20 cellular contexts compared by ENCODE assay signal in the genomic region with DNA sequence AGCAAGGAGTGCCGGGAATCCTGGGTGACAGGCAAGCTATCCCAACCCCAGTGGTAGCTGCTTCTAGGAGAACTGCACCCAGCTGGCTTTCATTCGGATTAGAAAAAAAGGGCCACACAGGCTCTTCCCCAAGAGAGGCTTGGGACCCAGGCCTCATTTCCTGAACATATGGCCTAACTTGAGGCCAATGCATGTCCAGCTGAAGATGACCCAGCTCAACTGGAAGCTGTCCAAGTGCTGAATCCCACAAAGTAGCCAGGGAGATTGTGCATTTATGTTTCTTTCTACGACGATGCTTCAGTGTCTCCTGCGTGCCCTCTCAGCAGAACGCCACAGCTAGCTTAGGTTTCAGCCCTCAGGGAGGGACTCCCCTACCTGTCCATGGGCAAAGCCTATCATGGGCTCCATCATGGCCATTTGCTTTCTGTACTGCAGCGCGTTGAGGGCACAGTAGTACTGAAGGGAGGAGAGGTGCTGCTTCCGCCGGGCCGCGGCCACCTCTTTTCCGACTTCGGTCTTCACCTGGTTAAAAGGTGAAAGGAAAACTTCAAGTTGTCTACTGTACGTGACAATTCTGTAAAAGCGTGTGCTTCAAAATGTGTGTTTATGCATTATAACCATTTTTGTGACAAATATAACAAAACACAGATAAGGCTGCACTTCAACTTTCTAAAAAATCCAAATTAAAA. TPM values are rescaled to one million over a fixed set of nuclear protein-coding genes. Genes with fewer than 3 reads are reported as not detected.
DNase-seq lines count a peak whose midpoint lies in the region; ATAC-seq and TF ChIP-seq lines count a peak whose summit lies in the region.
"Had no signal": no experiment of that assay in that cellular context is flagged by ENCODE, and none has a peak within 500 bp of the region (broad histone marks: within the 10 kb centered on the region; RNA-seq: fewer than 3 reads in every experiment).

No MANE protein-coding gene starts in this region.

- H3K27ac ChIP-seq in cardiac muscle cell: no peak overlapping the region
- no peak overlapping the region for H3K27ac ChIP-seq in left ventricle myocardium inferior (replicated peaks)

- ATAC-seq in HG03457 (IDR thresholded peaks at IDR 0.05; ENCODE audit: unreplicated experiment): no peak

- H3K4me1 Mint-ChIP-seq in endothelial cell (ENCODE audit: unreplicated experiment): peaks cover 2% of the 10 kb centered on the region
- H3K4me1 Mint-ChIP-seq: IgD-negative memory B cell had no signal

- no peaks in the 10 kb centered on the region for H3K9me3 ChIP-seq in cardiac muscle cell (ENCODE audit: low read depth)
- H3K9me3 ChIP-seq in left ventricle myocardium inferior (replicated peaks): no peaks in the 10 kb centered on the region

- H3K4me3 ChIP-seq in cardiac muscle cell: no peak overlapping the region
- no peak overlapping the region for H3K4me3 ChIP-seq in left ventricle myocardium inferior

- no peak overlapping the region for H3K27ac Mint-ChIP-seq in endothelial cell (ENCODE audit: unreplicated experiment)

- no peaks in the 10 kb centered on the region for H3K4me1 ChIP-seq in cardiac muscle cell (ENCODE audit: low read depth)
- peaks cover 12% of the 10 kb centered on the region for H3K4me1 ChIP-seq in left ventricle myocardium inferior

- peak overlapping the region; percentile 21 for H3K4me3 Mint-ChIP-seq in endothelial cell (ENCODE audit: unreplicated experiment)
- H3K4me3 Mint-ChIP-seq: IgD-negative memory B cell had no signal

- intact Hi-C loops in left ventricle myocardium inferior (cut with micrococcal nuclease): no loop called here

- peaks cover 49% of the 10 kb centered on the region for H3K36me3 Mint-ChIP-seq in endothelial cell (ENCODE audit: low read depth, unreplicated experiment)

- no peaks in the 10 kb centered on the region for H3K9me3 Mint-ChIP-seq in endothelial cell (ENCODE audit: unreplicated experiment)
- H3K9me3 Mint-ChIP-seq: IgD-negative memory B cell had no signal

- H3K27me3 ChIP-seq in cardiac muscle cell (no peaks in the 10 kb centered on the region), left ventricle myocardium inferior (ENCODE audit: low read depth) (no peaks in the 10 kb centered on the region)

- TF ChIP-seq CTCF in cardiac muscle cell (IDR thresholded peaks at IDR 0.05; ENCODE audit: low read depth, low read length): no peak
- no peak for TF ChIP-seq CTCF in left ventricle myocardium inferior (IDR thresholded peaks at IDR 0.05; ENCODE audit: borderline replicate concordance)
- TF ChIP-seq CTCF in endothelial cell (IDR thresholded peaks at IDR 0.05; ENCODE audit: unreplicated experiment): no peak

- peak; percentile 17 to 31 for DNase-seq in cardiac muscle cell (ENCODE audit: low read depth in 1 of 2, low spot score in 1 of 2)
- no peak for DNase-seq in left ventricle myocardium inferior
- DNase-seq in RPMI7951 (ENCODE audit: low read depth): peak; percentile 54
- no peak for DNase-seq in endothelial cell (ENCODE audit: low spot score)
- DNase-seq in stimulated activated CD4-positive, alpha-beta T cell treated with anti-CD3 and anti-CD28 coated beads, Interleukin-4, amount 100 ng/mL, for 24 hours: no peak
- no peak for DNase-seq in NCI-H1417 treated with DMSO at 0.1 percent for 48 hours (lab: John Stamatoyannopoulos, UW)
- DNase-seq in NCI-H146 treated with DMSO at 0.1 percent for 48 hours (lab: John Stamatoyannopoulos, UW; ENCODE audit: unreplicated experiment): no peak
- DNase-seq: 8988T, DMS 273 treated with DMSO at 0.1 percent for 48 hours, GF-D8, MM.1S, NCI-H1092, NCI-H146, NCI-H2081, NCI-H2171 treated with DMSO at 0.1 percent for 48 hours, NCI-H446 treated with DMSO at 0.1 percent for 48 hours, NCI-H69, Right ventricle myocardium superior had no signal

- H3K36me3 ChIP-seq in cardiac muscle cell (peaks cover 25% of the 10 kb centered on the region), left ventricle myocardium inferior (peaks cover 95% of the 10 kb centered on the region)

- H3K27me3 Mint-ChIP-seq in endothelial cell (ENCODE audit: unreplicated experiment): peaks cover 5% of the 10 kb centered on the region
- H3K27me3 Mint-ChIP-seq: IgD-negative memory B cell had no signal

RNA-seq across cellular contexts. Expression of gene APPL2, which starts 29.1 kb away (rescaled TPM):
- 13.2 and 23.3 TPM in 2 replicates for total RNA-seq in cardiac muscle cell
- 23.2 and 24.7 TPM in 2 replicates for polyA plus RNA-seq in cardiac muscle cell
- total RNA-seq in left ventricle myocardium inferior: 19.8 TPM
- 17.8 and 20.7 TPM in 2 replicates for total RNA-seq in RPMI7951 (2014; rRNA removed; shearing (Covaris generic))
- 44.7 TPM for total RNA-seq in endothelial cell (ENCODE audit: unreplicated experiment)

Comparison
In these comparisons a context has a peak if more than half of its experiments do, and no peak if none do; other contexts are left out.
1. DNase-seq: peak in cardiac muscle cell (2 of 2) and RPMI7951 (single experiment); none in left ventricle myocardium inferior (single experiment), endothelial cell (single experiment), stimulated activated CD4-positive, alpha-beta T cell treated with anti-CD3 and anti-CD28 coated beads, Interleukin-4, amount 100 ng/mL, for 24 hours (single experiment), NCI-H1417 treated with DMSO at 0.1 percent for 48 hours (single experiment) and NCI-H146 treated with DMSO at 0.1 percent for 48 hours (single experiment).